18 cellular contexts compared by ENCODE assay signal in the genomic region with DNA sequence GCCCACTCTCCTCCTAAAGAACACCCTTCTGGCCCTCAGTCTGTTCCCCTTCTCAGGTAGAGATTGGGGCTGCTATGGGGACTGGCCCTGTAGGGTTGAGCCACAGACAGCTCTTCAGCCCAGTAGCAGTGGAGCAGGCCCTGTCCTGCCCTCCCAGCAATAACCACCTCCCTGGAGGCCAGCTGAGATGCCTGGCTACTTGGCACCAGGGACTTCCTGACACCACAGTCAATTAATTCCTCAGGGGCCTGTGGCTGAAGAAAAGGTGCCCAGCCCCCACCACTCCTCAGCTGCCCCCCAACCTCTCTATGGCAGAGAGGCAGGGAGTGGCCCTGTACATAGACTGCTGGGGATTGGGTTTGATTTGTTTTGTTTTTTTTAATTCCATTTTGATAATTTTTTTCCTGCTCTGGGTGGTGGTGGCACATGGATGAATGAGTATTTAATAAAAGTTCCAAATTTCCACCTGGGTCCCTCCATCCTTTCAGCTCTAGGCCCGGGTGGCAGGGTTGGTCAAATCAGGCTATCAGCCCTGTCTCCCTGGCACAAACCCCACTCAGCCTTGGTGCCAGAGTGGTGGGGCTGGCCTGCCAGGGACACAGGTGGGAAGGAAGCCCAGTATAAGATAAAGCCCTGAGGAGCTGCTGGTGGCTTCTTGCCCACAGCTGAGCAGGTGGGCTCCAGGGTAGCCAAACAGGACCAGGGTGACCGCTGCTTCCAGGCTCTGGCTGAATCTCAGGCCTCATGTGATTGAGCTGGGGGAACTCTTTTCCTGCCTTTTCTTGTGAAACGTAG. TPM values are rescaled to one million over a fixed set of nuclear protein-coding genes. Genes with fewer than 3 reads are reported as not detected.
DNase-seq lines count a peak whose midpoint lies in the region; TF ChIP-seq lines count a peak whose summit lies in the region.
"Had no signal": no experiment of that assay in that cellular context is flagged by ENCODE, and none has a peak within 500 bp of the region (broad histone marks: within the 10 kb centered on the region; RNA-seq: fewer than 3 reads in every experiment).

No MANE protein-coding gene starts in this region.

- no TSS peak for BruUV-seq in OCI-LY7 (replicated peaks; lab: Mats Ljungman, UMichigan)

- DNase-seq in T-helper 2 cell treated with Interferon-gamma antibody and Interleukin-4, amounts not matched to agents 5 μg/mL and 100 μg/mL, for 36 hours (ENCODE audit: low spot score), result no peak
- no peak for DNase-seq in T-helper 2 cell
- DNase-seq in G401 (ENCODE audit: low spot score), result peak; percentile 58
- no peak for DNase-seq in activated T-helper 1 cell treated with anti-CD3 and anti-CD28 coated beads, Interleukin-12 subunit alpha, Interleukin-12 subunit beta, Interleukin-2, Interleukin-4 antibody, amounts not matched to agents 30 ng/mL and 10 ng/mL and 1 ng/mL, durations not matched to agents 14 hours and 24 hours and 36 hours (ENCODE audit: low spot score)
- peak; percentile 14 for DNase-seq in retinal pigment epithelial cell (ENCODE audit: low read depth)
- no peak for DNase-seq in OCI-LY7 (ENCODE audit: low spot score)
- DNase-seq in ureter (ENCODE audit: low spot score), result no peak
- DNase-seq in CD8-positive, alpha-beta memory T cell, result no peak
- DNase-seq: Caco-2, DMS53, GDM1, NCI-H1092 treated with DMSO at 0.1 percent for 48 hours, NCI-H1694 treated with DMSO at 0.1 percent for 48 hours, NCI-H2171, NCI-H510A had no signal

- no peaks in the 10 kb centered on the region for H3K9me3 ChIP-seq in OCI-LY7 (ENCODE audit: low read length)
- H3K9me3 ChIP-seq in CD8-positive, alpha-beta memory T cell (ENCODE audit: low read length), result no peaks in the 10 kb centered on the region
- H3K9me3 ChIP-seq: Caco-2, SJSA1 had no signal

- intact Hi-C loops in activated T-helper 1 cell treated with anti-CD3 and anti-CD28 coated beads, Interleukin-12 subunit alpha, Interleukin-12 subunit beta, Interleukin-2, Interleukin-4 antibody, amounts not matched to agents 30 ng/mL and 10 ng/mL and 1 ng/mL, durations not matched to agents 14 hours and 24 hours and 36 hours (cut with micrococcal nuclease), result loop anchor here (2.0 to 5.0 kb wide), 3 partner anchors 15 to 441 kb away; partner anchors contain the start of genes ANKS1A, ARMC12 and TAF11
- intact Hi-C loops in OCI-LY7 (cut with micrococcal nuclease; ENCODE audit: unreplicated experiment), result no loop called here

- H3K4me3 Mint-ChIP-seq in T-helper 2 cell treated with Interferon-gamma antibody and Interleukin-4, amounts not matched to agents 5 μg/mL and 100 μg/mL, for 36 hours, result no peak overlapping the region
- H3K4me3 Mint-ChIP-seq in activated T-helper 1 cell treated with anti-CD3 and anti-CD28 coated beads, Interleukin-12 subunit alpha, Interleukin-12 subunit beta, Interleukin-2, Interleukin-4 antibody, amounts not matched to agents 30 ng/mL and 10 ng/mL and 1 ng/mL, durations not matched to agents 14 hours and 24 hours and 36 hours, result no peak overlapping the region
- H3K4me3 Mint-ChIP-seq in CD8-positive, alpha-beta memory T cell, result peak overlapping the region in 1 of 7 donors; percentile 36
- H3K4me3 Mint-ChIP-seq: CD14-positive monocyte, GM23338 had no signal

- TF ChIP-seq CTCF in retinal pigment epithelial cell (conservative IDR thresholded peaks at IDR 0.05; ENCODE audit: low read depth, low read length) (no peak), OCI-LY7 (conservative IDR thresholded peaks at IDR 0.05; ENCODE audit: low read length) (no peak)

- H3K9me2 ChIP-seq in OCI-LY7 (ENCODE audit: insufficient read depth, low read length), result no peaks in the 10 kb centered on the region

- H3K27me3 ChIP-seq in CD8-positive, alpha-beta memory T cell (ENCODE audit: insufficient read depth, low read length, poor library complexity, severe bottlenecking), result no peaks in the 10 kb centered on the region
- H3K27me3 ChIP-seq: SJSA1 had no signal

- H3K4me1 Mint-ChIP-seq in T-helper 2 cell treated with Interferon-gamma antibody and Interleukin-4, amounts not matched to agents 5 μg/mL and 100 μg/mL, for 36 hours (ENCODE audit: low read depth), result peaks cover 30% of the 10 kb centered on the region
- H3K4me1 Mint-ChIP-seq in activated T-helper 1 cell treated with anti-CD3 and anti-CD28 coated beads, Interleukin-12 subunit alpha, Interleukin-12 subunit beta, Interleukin-2, Interleukin-4 antibody, amounts not matched to agents 30 ng/mL and 10 ng/mL and 1 ng/mL, durations not matched to agents 14 hours and 24 hours and 36 hours (ENCODE audit: low read depth), result peaks cover 31% of the 10 kb centered on the region
- peaks cover 29 to 33% (median 31%) of the 10 kb centered on the region in 3 donors for H3K4me1 Mint-ChIP-seq in CD8-positive, alpha-beta memory T cell

- peaks cover 57% of the 10 kb centered on the region for H3K36me3 ChIP-seq in OCI-LY7 (ENCODE audit: insufficient read depth, low read length)
- peaks cover 11% of the 10 kb centered on the region for H3K36me3 ChIP-seq in CD8-positive, alpha-beta memory T cell (ENCODE audit: insufficient read depth, low read length)

- no peaks in the 10 kb centered on the region for H4K20me1 ChIP-seq in OCI-LY7 (ENCODE audit: insufficient read depth, low read length)

- H3K27me3 Mint-ChIP-seq in T-helper 2 cell treated with Interferon-gamma antibody and Interleukin-4, amounts not matched to agents 5 μg/mL and 100 μg/mL, for 36 hours (ENCODE audit: low read depth), result no peaks in the 10 kb centered on the region
- no peaks in the 10 kb centered on the region for H3K27me3 Mint-ChIP-seq in activated T-helper 1 cell treated with anti-CD3 and anti-CD28 coated beads, Interleukin-12 subunit alpha, Interleukin-12 subunit beta, Interleukin-2, Interleukin-4 antibody, amounts not matched to agents 30 ng/mL and 10 ng/mL and 1 ng/mL, durations not matched to agents 14 hours and 24 hours and 36 hours (ENCODE audit: insufficient read depth)
- no peaks in the 10 kb centered on the region for H3K27me3 Mint-ChIP-seq in CD8-positive, alpha-beta memory T cell

- H3K4me3 ChIP-seq in retinal pigment epithelial cell (ENCODE audit: low read length) (no peak overlapping the region), OCI-LY7 (ENCODE audit: low read depth, low read length, poor library complexity, severe bottlenecking) (no peak overlapping the region)
- H3K4me3 ChIP-seq in CD8-positive, alpha-beta memory T cell (ENCODE audit: low read length), result no peak overlapping the region
- H3K4me3 ChIP-seq: GM23338, SJSA1 had no signal

- H3K79me2 ChIP-seq in OCI-LY7 (ENCODE audit: insufficient read depth, low read depth, low read length), result peaks cover 28% of the 10 kb centered on the region; the same call in 1 of the 2 replicates

- H3K9me3 Mint-ChIP-seq in T-helper 2 cell treated with Interferon-gamma antibody and Interleukin-4, amounts not matched to agents 5 μg/mL and 100 μg/mL, for 36 hours, result no peaks in the 10 kb centered on the region
- no peaks in the 10 kb centered on the region for H3K9me3 Mint-ChIP-seq in activated T-helper 1 cell treated with anti-CD3 and anti-CD28 coated beads, Interleukin-12 subunit alpha, Interleukin-12 subunit beta, Interleukin-2, Interleukin-4 antibody, amounts not matched to agents 30 ng/mL and 10 ng/mL and 1 ng/mL, durations not matched to agents 14 hours and 24 hours and 36 hours
- no peaks in the 10 kb centered on the region for H3K9me3 Mint-ChIP-seq in CD8-positive, alpha-beta memory T cell
- H3K9me3 Mint-ChIP-seq: CD14-positive monocyte, GM23338 had no signal

- H3K27ac Mint-ChIP-seq in T-helper 2 cell treated with Interferon-gamma antibody and Interleukin-4, amounts not matched to agents 5 μg/mL and 100 μg/mL, for 36 hours, result peak overlapping the region; percentile 20
- peak overlapping the region; percentile 40 for H3K27ac Mint-ChIP-seq in activated T-helper 1 cell treated with anti-CD3 and anti-CD28 coated beads, Interleukin-12 subunit alpha, Interleukin-12 subunit beta, Interleukin-2, Interleukin-4 antibody, amounts not matched to agents 30 ng/mL and 10 ng/mL and 1 ng/mL, durations not matched to agents 14 hours and 24 hours and 36 hours
- H3K27ac Mint-ChIP-seq in CD8-positive, alpha-beta memory T cell, result peak overlapping the region in 1 of 8 donors; percentile 52
- H3K27ac Mint-ChIP-seq: GM23338 had no signal

- H3K36me3 Mint-ChIP-seq in T-helper 2 cell treated with Interferon-gamma antibody and Interleukin-4, amounts not matched to agents 5 μg/mL and 100 μg/mL, for 36 hours (ENCODE audit: low read depth), result peaks cover 38% of the 10 kb centered on the region
- peaks cover 26% of the 10 kb centered on the region for H3K36me3 Mint-ChIP-seq in activated T-helper 1 cell treated with anti-CD3 and anti-CD28 coated beads, Interleukin-12 subunit alpha, Interleukin-12 subunit beta, Interleukin-2, Interleukin-4 antibody, amounts not matched to agents 30 ng/mL and 10 ng/mL and 1 ng/mL, durations not matched to agents 14 hours and 24 hours and 36 hours (ENCODE audit: low read depth)
- H3K36me3 Mint-ChIP-seq in CD8-positive, alpha-beta memory T cell, result peaks cover 0 to 74% (median 17%) of the 10 kb centered on the region in 3 donors

- no peak overlapping the region for H3K4me2 ChIP-seq in OCI-LY7 (ENCODE audit: low read length)
- H3K4me2 ChIP-seq: GM23338 had no signal

- no peak overlapping the region for H2AFZ ChIP-seq in OCI-LY7 (ENCODE audit: low read length)
- H2AFZ ChIP-seq: GM23338 had no signal

- in situ Hi-C loops in G401 (cut with HindIII; ENCODE audit: low sequenced_read_pairs), result no loop called here

- CTCF ChIA-PET in OCI-LY7 (lab: Charles Lee; ENCODE audit: unreplicated experiment), result interaction anchor here (2.9 kb wide), 1 partner anchor 32 kb away, joined by 19 read pairs; no protein-coding TSS in a partner anchor
- CTCF ChIA-PET in CD8-positive, alpha-beta memory T cell (lab: Charles Lee), result interaction anchor here (1.1 to 13.7 kb wide), 13 partner anchors 10 to 441 kb away, joined by 3 to 295 read pairs (median 7); partner anchors contain the start of genes ARMC12, FANCE, PPARD and RPL10A

- peaks cover 49% of the 10 kb centered on the region for H3K4me1 ChIP-seq in OCI-LY7 (ENCODE audit: insufficient read depth, low read length, poor library complexity, severe bottlenecking)
- H3K4me1 ChIP-seq in CD8-positive, alpha-beta memory T cell (ENCODE audit: insufficient read depth, low read length), result peaks cover 27% of the 10 kb centered on the region
- H3K4me1 ChIP-seq: SJSA1 had no signal

- POLR2A ChIA-PET in OCI-LY7 (lab: Charles Lee), result interaction anchor here (0.5 to 0.6 kb wide), 2 partner anchors 56 to 124 kb away, joined by 4 to 8 read pairs; no protein-coding TSS in a partner anchor
- POLR2A ChIA-PET in CD8-positive, alpha-beta memory T cell (lab: Charles Lee), result interaction anchor here (1.2 to 1.4 kb wide), 2 partner anchors 21 to 154 kb away, joined by 4 to 5 read pairs; no protein-coding TSS in a partner anchor

- H3K27ac ChIP-seq in OCI-LY7 (ENCODE audit: low read depth, low read length, poor library complexity, severe bottlenecking), result no peak overlapping the region
- no peak overlapping the region for H3K27ac ChIP-seq in CD8-positive, alpha-beta memory T cell (ENCODE audit: low read depth, low read length)
- H3K27ac ChIP-seq: SJSA1 had no signal

RNA-seq across cellular contexts. Expression of gene DEF6, which starts 1.9 kb away (rescaled TPM):
- total RNA-seq in G401 (2014; rRNA removed; shearing (Covaris generic)), result 11.3 and 12.6 TPM in 2 replicates
- 123 and 125 TPM in 2 replicates for total RNA-seq in activated T-helper 1 cell treated with anti-CD3 and anti-CD28 coated beads, Interleukin-12 subunit alpha, Interleukin-12 subunit beta, Interleukin-2, Interleukin-4 antibody, amounts not matched to agents 30 ng/mL and 10 ng/mL and 1 ng/mL, durations not matched to agents 14 hours and 24 hours and 36 hours
- total RNA-seq in OCI-LY7 (2014; rRNA removed; shearing (Covaris generic)), result 56.8 and 60.0 TPM in 2 replicates
- total RNA-seq in OCI-LY7 (2022) (53.7 and 53.8 TPM in 2 replicates), ureter (28.0 TPM)
- total RNA-seq in CD8-positive, alpha-beta memory T cell, result 10 to 100 TPM; 71.2 to 73.0 TPM
- 183 TPM for polyA plus RNA-seq in CD8-positive, alpha-beta memory T cell

RNA-seq across cellular contexts. Expression of gene ZNF76, which starts 36.2 kb away (rescaled TPM):
- 18.6 and 26.0 TPM in 2 replicates for total RNA-seq in G401 (2014; rRNA removed; shearing (Covaris generic))
- 32.8 and 33.1 TPM in 2 replicates for total RNA-seq in activated T-helper 1 cell treated with anti-CD3 and anti-CD28 coated beads, Interleukin-12 subunit alpha, Interleukin-12 subunit beta, Interleukin-2, Interleukin-4 antibody, amounts not matched to agents 30 ng/mL and 10 ng/mL and 1 ng/mL, durations not matched to agents 14 hours and 24 hours and 36 hours
- 29.6 and 31.0 TPM in 2 replicates for total RNA-seq in OCI-LY7 (2014; rRNA removed; shearing (Covaris generic))
- total RNA-seq in OCI-LY7 (2022), result 59.5 and 65.4 TPM in 2 replicates
- total RNA-seq in ureter, result 53.4 TPM
- 10 to 100 TPM; 31.3 to 35.2 TPM for total RNA-seq in CD8-positive, alpha-beta memory T cell
- polyA plus RNA-seq in CD8-positive, alpha-beta memory T cell, result 33.6 TPM

RNA-seq across cellular contexts. Expression of gene PPARD, which starts 46.6 kb away (rescaled TPM):
- 2.8 and 4.2 TPM in 2 replicates for total RNA-seq in G401 (2014; rRNA removed; shearing (Covaris generic))
- total RNA-seq in activated T-helper 1 cell treated with anti-CD3 and anti-CD28 coated beads, Interleukin-12 subunit alpha, Interleukin-12 subunit beta, Interleukin-2, Interleukin-4 antibody, amounts not matched to agents 30 ng/mL and 10 ng/mL and 1 ng/mL, durations not matched to agents 14 hours and 24 hours and 36 hours, result 17.4 and 18.8 TPM in 2 replicates
- 4.6 and 6.1 TPM in 2 replicates for total RNA-seq in OCI-LY7 (2014; rRNA removed; shearing (Covaris generic))
- 11.9 and 13.1 TPM in 2 replicates for total RNA-seq in OCI-LY7 (2022)
- total RNA-seq in ureter, result 31.2 TPM
- total RNA-seq in CD8-positive, alpha-beta memory T cell, result 10 to 100 TPM; 14.8 to 16.2 TPM
- polyA plus RNA-seq in CD8-positive, alpha-beta memory T cell, result 7.7 TPM

Comparison
In these comparisons a context has a peak if more than half of its experiments do, and no peak if none do; other contexts are left out.
1. DNase-seq: peak in G401 (single experiment) and retinal pigment epithelial cell (single experiment); none in T-helper 2 cell treated with Interferon-gamma antibody and Interleukin-4, amounts not matched to agents 5 μg/mL and 100 μg/mL, for 36 hours (single experiment), T-helper 2 cell (0 of 5), activated T-helper 1 cell treated with anti-CD3 and anti-CD28 coated beads, Interleukin-12 subunit alpha, Interleukin-12 subunit beta, Interleukin-2, Interleukin-4 antibody, amounts not matched to agents 30 ng/mL and 10 ng/mL and 1 ng/mL, durations not matched to agents 14 hours and 24 hours and 36 hours (single experiment), OCI-LY7 (single experiment), ureter (single experiment) and CD8-positive, alpha-beta memory T cell (0 of 5).